In the genomic region with DNA sequence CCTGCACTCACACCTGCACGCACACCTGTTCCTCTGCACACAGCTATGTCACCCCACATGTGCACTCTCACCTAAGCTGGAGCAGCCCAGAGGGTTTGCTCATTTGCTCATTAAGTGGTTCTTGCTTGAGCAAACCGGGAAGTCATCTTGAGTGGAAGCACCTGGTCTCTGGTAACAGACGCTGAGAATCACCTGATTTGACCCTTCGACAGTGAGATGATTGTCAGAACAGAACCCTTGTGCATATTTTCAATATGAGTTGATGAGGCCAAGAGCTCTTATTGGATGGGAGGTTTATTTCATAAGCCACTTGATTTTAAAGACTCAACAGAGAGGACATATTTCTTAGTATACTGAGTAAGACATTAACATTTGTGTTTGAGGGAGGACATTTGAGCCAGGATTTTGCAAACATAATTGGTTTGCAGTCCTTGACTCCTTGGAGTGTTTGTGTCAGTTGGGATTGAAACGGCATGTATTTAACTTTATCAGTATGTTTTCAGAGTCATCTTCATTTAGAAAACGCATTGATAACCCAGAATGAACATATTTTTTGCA, we compare ENCODE assay signal across 13 cellular contexts. TPM values are rescaled to one million over a fixed set of nuclear protein-coding genes. Genes with fewer than 3 reads are reported as not detected.
DNase-seq lines count a peak whose midpoint lies in the region; ATAC-seq and TF ChIP-seq lines count a peak whose summit lies in the region.
"Had no signal": no experiment of that assay in that cellular context is flagged by ENCODE, and none has a peak within 500 bp of the region (broad histone marks: within the 10 kb centered on the region; RNA-seq: fewer than 3 reads in every experiment).

No MANE protein-coding gene starts in this region.

- no peak overlapping the region for H3K4me3 Mint-ChIP-seq in naive B cell
- H3K4me3 Mint-ChIP-seq: naive thymus-derived CD8-positive, alpha-beta T cell had no signal

- peak overlapping the region; percentile 55 for H3K27ac ChIP-seq in RWPE2 (ENCODE audit: poor library complexity, severe bottlenecking)
- H3K27ac ChIP-seq in colonic mucosa: no peak overlapping the region
- H3K27ac ChIP-seq in substantia nigra (ENCODE audit: low read depth, low read length, poor library complexity, severe bottlenecking): no peak overlapping the region
- H3K27ac ChIP-seq: HL-60 had no signal

- H3K4me1 Mint-ChIP-seq in naive B cell: peaks cover 9 to 13% (median 11%) of the 10 kb centered on the region in 3 donors

- DNase-seq in DMS53 treated with DMSO at 0.1 percent for 48 hours (lab: John Stamatoyannopoulos, UW; ENCODE audit: unreplicated experiment) (peak; percentile 99), NCI-H128 (lab: John Stamatoyannopoulos, UW; ENCODE audit: unreplicated experiment) (peak; percentile 50), RWPE2 (ENCODE audit: low spot score) (peak; percentile 77), naive B cell (no peak), KG1 (lab: John Stamatoyannopoulos, UW) (no peak), GM19238 (ENCODE audit: insufficient read length, low spot score) (no peak), colonic mucosa (no peak), substantia nigra (lab: John Stamatoyannopoulos, UW) (no peak)
- DNase-seq: activated naive CD4-positive, alpha-beta T cell treated with anti-CD3 and anti-CD28 coated beads, Interleukin-2, amount 50 U/mL, for 16 hours; effector CD4-positive, alpha-beta T cell; naive thymus-derived CD8-positive, alpha-beta T cell had no signal

- no peaks in the 10 kb centered on the region for H3K9me3 ChIP-seq in RWPE2 (ENCODE audit: severe bottlenecking)
- no peaks in the 10 kb centered on the region for H3K9me3 ChIP-seq in colonic mucosa
- H3K9me3 ChIP-seq: HAP-1 had no signal

- H3K4me3 ChIP-seq in RWPE2 (ENCODE audit: severe bottlenecking) (no peak overlapping the region), colonic mucosa (no peak overlapping the region)
- H3K4me3 ChIP-seq: HAP-1 had no signal

- peaks cover 0 to 3% of the 10 kb centered on the region in 2 donors for H3K36me3 Mint-ChIP-seq in naive B cell
- H3K36me3 Mint-ChIP-seq: naive thymus-derived CD8-positive, alpha-beta T cell had no signal

- H3K9me3 Mint-ChIP-seq in naive B cell: peaks cover 0 to 4% (median 0%) of the 10 kb centered on the region in 7 donors
- H3K9me3 Mint-ChIP-seq: naive thymus-derived CD8-positive, alpha-beta T cell had no signal

- H3K9ac ChIP-seq in colonic mucosa (ENCODE audit: low read depth in 2 of 2, low read length in 2 of 2): no peak overlapping the region

- H3K4me1 ChIP-seq in RWPE2 (ENCODE audit: insufficient read depth, poor library complexity, severe bottlenecking) (peaks cover 28% of the 10 kb centered on the region), colonic mucosa (no peaks in the 10 kb centered on the region)
- H3K4me1 ChIP-seq: HAP-1 had no signal

- peak; percentile 73 for ATAC-seq in RWPE2 (ENCODE audit: low read depth)
- ATAC-seq in naive B cell (ENCODE audit: low read depth in 2 of 2): peak; percentile 64 to 83
- ATAC-seq: naive thymus-derived CD8-positive, alpha-beta T cell had no signal

- intact Hi-C loops in colonic mucosa (cut with DNase I): no loop called here

- H3K27me3 Mint-ChIP-seq in naive B cell: no peaks in the 10 kb centered on the region

- H3K36me3 ChIP-seq in RWPE2 (ENCODE audit: low read depth): no peaks in the 10 kb centered on the region
- H3K36me3 ChIP-seq in colonic mucosa: no peaks in the 10 kb centered on the region
- H3K36me3 ChIP-seq: HAP-1 had no signal

- TF ChIP-seq CTCF in RWPE2 (IDR thresholded peaks at IDR 0.05; ENCODE audit: poor library complexity, severe bottlenecking) (no peak), colonic mucosa (IDR thresholded peaks at IDR 0.05) (no peak)

- peak overlapping the region in 1 of 6 donors; percentile 84 for H3K27ac Mint-ChIP-seq in naive B cell

- H3K27me3 ChIP-seq in RWPE2 (ENCODE audit: insufficient read depth, poor library complexity, severe bottlenecking): no peaks in the 10 kb centered on the region
- no peaks in the 10 kb centered on the region for H3K27me3 ChIP-seq in colonic mucosa

RNA-seq across cellular contexts. Expression of a gene that starts 22.1 kb away (rescaled TPM):
- 10 to 100 TPM; 19.5 to 63.3 (median 52.7) TPM for polyA plus RNA-seq in naive B cell (ENCODE audit: low read depth in 6 of 6)
- total RNA-seq in colonic mucosa: 10 to 100 TPM; 17.1 to 27.3 TPM

Comparison
In these comparisons a context has a peak if more than half of its experiments do, and no peak if none do; other contexts are left out.
1. DNase-seq: peak in DMS53 treated with DMSO at 0.1 percent for 48 hours (single experiment), NCI-H128 (single experiment) and RWPE2 (single experiment); none in naive B cell (single experiment), KG1 (single experiment), GM19238 (single experiment), colonic mucosa (single experiment) and substantia nigra (0 of 49).